In the genomic region with DNA sequence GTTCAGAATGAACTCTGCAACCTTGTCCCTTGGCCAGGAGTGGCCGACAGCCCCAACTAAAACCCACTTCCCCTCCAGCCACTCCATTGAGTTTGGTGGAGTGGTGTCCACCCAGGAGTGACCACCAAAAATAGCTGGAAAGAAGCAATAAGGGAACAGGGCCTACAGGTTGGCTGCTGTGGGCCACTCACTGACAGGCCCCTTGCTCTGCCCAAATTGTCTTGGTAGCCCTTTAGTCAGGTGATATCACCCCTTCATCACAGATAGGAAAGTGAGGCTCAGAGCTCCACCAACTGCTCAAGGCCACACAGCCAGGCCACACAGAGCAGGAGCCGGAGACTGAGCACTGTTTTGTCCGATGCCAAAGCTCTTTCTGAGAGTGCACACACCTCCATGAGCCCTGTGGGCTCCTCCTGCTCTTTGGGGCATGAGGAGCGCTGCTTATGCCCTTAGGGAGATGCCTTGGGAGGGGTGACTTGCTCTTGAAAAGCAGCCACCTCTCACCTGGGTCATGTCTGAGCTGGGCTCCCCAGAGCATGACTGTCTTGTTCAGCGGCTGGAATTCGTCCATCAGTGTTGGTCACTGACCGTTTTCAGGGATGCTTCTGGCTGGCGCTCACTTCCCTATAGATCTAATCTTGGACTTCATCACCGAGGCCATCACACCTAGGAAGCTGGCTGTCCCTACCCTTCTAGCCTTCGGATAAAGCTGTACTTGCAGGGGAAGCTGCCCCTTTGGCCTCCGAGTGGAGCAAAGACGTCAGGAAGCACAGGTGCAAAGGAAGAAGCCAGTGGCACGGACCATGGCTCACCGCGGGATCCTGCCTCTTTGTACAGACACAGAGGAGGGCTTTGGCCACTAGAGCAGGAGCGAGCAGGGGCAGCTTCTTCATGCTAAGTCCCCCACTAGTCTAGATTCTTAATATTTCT, we compare ENCODE assay signal across 18 cellular contexts.
DNase-seq lines count a peak whose midpoint lies in the region; ATAC-seq, FAIRE-seq and TF ChIP-seq lines count a peak whose summit lies in the region.
"Had no signal": no experiment of that assay in that cellular context is flagged by ENCODE, and none has a peak within 500 bp of the region (broad histone marks: within the 10 kb centered on the region; RNA-seq: fewer than 3 reads in every experiment).

No MANE protein-coding gene starts in this region.

- H3K4me3 Mint-ChIP-seq in astrocyte (ENCODE audit: unreplicated experiment): peak overlapping the region; percentile 20
- H3K4me3 Mint-ChIP-seq in naive thymus-derived CD4-positive, alpha-beta T cell: no peak overlapping the region
- H3K4me3 Mint-ChIP-seq: CD4-positive, alpha-beta T cell had no signal

- H3K4me3 ChIP-seq in astrocyte (ENCODE audit: insufficient read depth, low read depth, low read length) (no peak overlapping the region), kidney (ENCODE audit: low read length in 2 of 2) (no peak overlapping the region), GM23248 (no peak overlapping the region)
- H3K4me3 ChIP-seq in naive thymus-derived CD4-positive, alpha-beta T cell (ENCODE audit: low read length): no peak overlapping the region
- H3K4me3 ChIP-seq: HAP-1, Peyer's patch, SJCRH30 had no signal

- in situ Hi-C loops in GM23248 (cut with MboI): no loop called here

- H3K9me3 ChIP-seq in astrocyte (ENCODE audit: insufficient read depth, low read depth, low read length) (no peaks in the 10 kb centered on the region), kidney (ENCODE audit: control insufficient read depth in 1 of 2, low read length in 2 of 2) (no peaks in the 10 kb centered on the region), GM23248 (ENCODE audit: low read depth) (no peaks in the 10 kb centered on the region)
- no peaks in the 10 kb centered on the region for H3K9me3 ChIP-seq in naive thymus-derived CD4-positive, alpha-beta T cell (ENCODE audit: control insufficient read depth in 2 of 3, low read length in 3 of 3)
- H3K9me3 ChIP-seq: HAP-1, Peyer's patch, SJCRH30 had no signal

- TF ChIP-seq CTCF in astrocyte (IDR thresholded peaks at IDR 0.05; ENCODE audit: insufficient read depth, low read depth, low read length): no peak
- no peak for TF ChIP-seq CTCF in kidney (IDR thresholded peaks at IDR 0.05; ENCODE audit: borderline replicate concordance, extremely low read depth, insufficient read depth)

- FAIRE-seq in astrocyte (lab: Jason Lieb, UNC) (no peak), kidney (lab: Jason Lieb, UNC) (no peak)

- no peaks in the 10 kb centered on the region for H3K9me2 ChIP-seq in GM23248 (ENCODE audit: insufficient read depth)

- no peak for ATAC-seq in naive thymus-derived CD4-positive, alpha-beta T cell
- ATAC-seq in GM18498 (IDR thresholded peaks at IDR 0.05; ENCODE audit: unreplicated experiment): no peak

- H3K36me3 ChIP-seq in astrocyte (ENCODE audit: insufficient read depth, low read length) (no peaks in the 10 kb centered on the region), kidney (ENCODE audit: control insufficient read depth in 1 of 2, insufficient read depth in 2 of 2, low read length in 2 of 2) (no peaks in the 10 kb centered on the region), GM23248 (ENCODE audit: low read depth) (no peaks in the 10 kb centered on the region)
- no peaks in the 10 kb centered on the region for H3K36me3 ChIP-seq in naive thymus-derived CD4-positive, alpha-beta T cell (ENCODE audit: control insufficient read depth in 2 of 3, insufficient read depth in 3 of 3, low read length in 3 of 3)
- H3K36me3 ChIP-seq: HAP-1, Peyer's patch, SJCRH30 had no signal

- CTCF ChIA-PET in naive thymus-derived CD4-positive, alpha-beta T cell (lab: Charles Lee): no interaction called here

- H3F3A ChIP-seq in GM23248 (ENCODE audit: insufficient read depth): no peaks in the 10 kb centered on the region

- H3K27me3 ChIP-seq in astrocyte (ENCODE audit: insufficient read depth, low read length) (no peaks in the 10 kb centered on the region), GM23248 (replicated peaks; ENCODE audit: insufficient read depth) (no peaks in the 10 kb centered on the region)
- H3K27me3 ChIP-seq in naive thymus-derived CD4-positive, alpha-beta T cell (ENCODE audit: control insufficient read depth in 2 of 2, insufficient read depth in 2 of 2, low read length in 2 of 2): no peaks in the 10 kb centered on the region
- H3K27me3 ChIP-seq: Peyer's patch had no signal

- no peaks in the 10 kb centered on the region for H3K4me1 ChIP-seq in astrocyte (ENCODE audit: insufficient read depth, low read length)
- H3K4me1 ChIP-seq in kidney (ENCODE audit: control insufficient read depth in 1 of 2, insufficient read depth in 1 of 2, low read depth in 1 of 2, low read length in 2 of 2): peaks cover 2 to 3% of the 10 kb centered on the region in 2 donors
- H3K4me1 ChIP-seq in GM23248 (ENCODE audit: insufficient read depth): peaks cover 11% of the 10 kb centered on the region
- no peaks in the 10 kb centered on the region for H3K4me1 ChIP-seq in naive thymus-derived CD4-positive, alpha-beta T cell (ENCODE audit: control insufficient read depth in 2 of 2, insufficient read depth in 2 of 2, low read length in 2 of 2)
- H3K4me1 ChIP-seq: HAP-1, SJCRH30 had no signal

- peaks cover 21% of the 10 kb centered on the region for H3K27me3 Mint-ChIP-seq in astrocyte (ENCODE audit: low read depth, unreplicated experiment)
- H3K27me3 Mint-ChIP-seq in naive thymus-derived CD4-positive, alpha-beta T cell: peaks cover 0 to 4% (median 0%) of the 10 kb centered on the region in 5 donors
- H3K27me3 Mint-ChIP-seq: CD4-positive, alpha-beta T cell had no signal

- H3K9me3 Mint-ChIP-seq in astrocyte (ENCODE audit: unreplicated experiment): peaks cover 5% of the 10 kb centered on the region
- peaks cover 0 to 6% (median 4%) of the 10 kb centered on the region in 11 donors for H3K9me3 Mint-ChIP-seq in naive thymus-derived CD4-positive, alpha-beta T cell
- H3K9me3 Mint-ChIP-seq: CD4-positive, alpha-beta T cell had no signal

- H4K20me1 ChIP-seq in astrocyte (ENCODE audit: insufficient read depth, low read length) (no peaks in the 10 kb centered on the region), GM23248 (ENCODE audit: insufficient read depth) (no peaks in the 10 kb centered on the region)

- H3K79me2 ChIP-seq in astrocyte (ENCODE audit: insufficient read depth, low read length) (no peaks in the 10 kb centered on the region), GM23248 (ENCODE audit: insufficient read depth) (no peaks in the 10 kb centered on the region)

- H3K27ac Mint-ChIP-seq in astrocyte (ENCODE audit: unreplicated experiment): no peak overlapping the region
- no peak overlapping the region for H3K27ac Mint-ChIP-seq in naive thymus-derived CD4-positive, alpha-beta T cell
- H3K27ac Mint-ChIP-seq: CD4-positive, alpha-beta T cell had no signal

- POLR2A ChIA-PET in naive thymus-derived CD4-positive, alpha-beta T cell (lab: Charles Lee): no interaction called here

- 94 to 96% methylated on average over 16 of the region's 16 CpGs for WGBS in GM23248 (ENCODE audit: low coverage in 1 of 2, low lambda C conversion rate in 2 of 2, missing lambda C conversion rate in 2 of 2), 2 experiments

- H3K9ac ChIP-seq in astrocyte (ENCODE audit: low read length) (no peak overlapping the region), kidney (ENCODE audit: low read length in 2 of 2) (no peak overlapping the region), GM23248 (no peak overlapping the region)

- DNase-seq in astrocyte (ENCODE audit: low read depth): no peak
- DNase-seq in kidney: peak; percentile 50
- peak; percentile 46 for DNase-seq in posterior vena cava (ENCODE audit: low spot score)
- DNase-seq in GM23248: no peak
- no peak for DNase-seq in naive thymus-derived CD4-positive, alpha-beta T cell
- no peak for DNase-seq in activated T-cell treated with anti-CD3 and anti-CD28 coated beads for 4 hours
- DNase-seq: CD4-positive, alpha-beta T cell; COR-L47; DMS79 treated with DMSO at 0.1 percent for 48 hours; KG1; MV-4-11; NCI-H1694; NCI-H2081; NCI-H446; Peyer's patch; SJCRH30 had no signal

- no peaks in the 10 kb centered on the region for H3K36me3 Mint-ChIP-seq in astrocyte (ENCODE audit: low read depth, unreplicated experiment)
- H3K36me3 Mint-ChIP-seq in naive thymus-derived CD4-positive, alpha-beta T cell: peaks cover 0 to 5% (median 4%) of the 10 kb centered on the region in 5 donors

- no peak overlapping the region for H2AFZ ChIP-seq in astrocyte (ENCODE audit: low read depth, low read length)
- no peak overlapping the region for H2AFZ ChIP-seq in GM23248

- H3K4me1 Mint-ChIP-seq in astrocyte (ENCODE audit: low read depth, unreplicated experiment): peaks cover 2% of the 10 kb centered on the region
- H3K4me1 Mint-ChIP-seq in naive thymus-derived CD4-positive, alpha-beta T cell: peaks cover 0 to 8% (median 0%) of the 10 kb centered on the region in 7 donors

- intact Hi-C loops in kidney (cut with DNase I) (loop anchor here (10.0 kb wide), 1 partner anchor 238 kb away; no protein-coding TSS in a partner anchor), posterior vena cava (cut with DNase I) (loop anchor here in 1 of 2 donors (10.0 kb wide), 1 partner anchor 238 kb away; no protein-coding TSS in a partner anchor)
- intact Hi-C loops in naive thymus-derived CD4-positive, alpha-beta T cell (cut with micrococcal nuclease): no loop called here

- H3K4me2 ChIP-seq in astrocyte (ENCODE audit: low read length): no peak overlapping the region
- no peak overlapping the region for H3K4me2 ChIP-seq in GM23248 (ENCODE audit: unreplicated experiment)

- H3K27ac ChIP-seq in astrocyte (ENCODE audit: low read depth, low read length): no peak overlapping the region
- no peak overlapping the region for H3K27ac ChIP-seq in kidney (ENCODE audit: low read depth in 2 of 2, low read length in 2 of 2)
- no peak overlapping the region for H3K27ac ChIP-seq in GM23248
- no peak overlapping the region for H3K27ac ChIP-seq in naive thymus-derived CD4-positive, alpha-beta T cell (ENCODE audit: low read depth, low read length)
- H3K27ac ChIP-seq: Peyer's patch, SJCRH30 had no signal

Comparison
In these comparisons a context has a peak if more than half of its experiments do, and no peak if none do; other contexts are left out.
1. DNase-seq: peak in kidney (single experiment) and posterior vena cava (single experiment); none in astrocyte (single experiment), GM23248 (single experiment), naive thymus-derived CD4-positive, alpha-beta T cell (0 of 9) and activated T-cell treated with anti-CD3 and anti-CD28 coated beads for 4 hours (single experiment).